ENCODE assay signal across 30 cellular contexts in the genomic region with DNA sequence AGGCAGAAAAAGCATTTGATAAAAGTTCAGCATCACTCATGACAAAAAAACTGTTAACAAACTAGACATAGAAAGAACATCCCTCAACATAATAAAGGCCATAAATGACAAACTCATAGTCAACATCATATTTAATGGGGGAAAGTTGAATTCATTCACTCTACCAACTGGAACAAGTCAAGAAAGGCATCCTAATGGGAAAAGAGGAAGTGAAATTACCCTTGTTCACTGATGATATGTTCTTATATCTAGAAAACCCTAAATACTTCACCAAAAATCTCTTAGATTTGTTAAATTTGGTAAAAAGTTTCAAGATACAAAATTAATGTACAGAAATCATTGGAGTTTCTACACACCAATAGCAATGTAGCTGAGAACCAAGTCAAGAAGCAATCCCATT. TPM values are rescaled to one million over a fixed set of nuclear protein-coding genes. Genes with fewer than 3 reads are reported as not detected.
"Had no signal": no experiment of that assay in that cellular context is flagged by ENCODE, and none has a peak within 500 bp of the region (broad histone marks: within the 10 kb centered on the region; RNA-seq: fewer than 3 reads in every experiment).

No MANE protein-coding gene starts in this region.

- H2AFZ ChIP-seq: hepatocyte had no signal

- H3K79me2 ChIP-seq: hepatocyte had no signal

- H3K4me2 ChIP-seq: hepatocyte had no signal

- H3K4me1 ChIP-seq: ascending aorta, breast epithelium, foreskin keratinocyte, gastroesophageal sphincter, heart right ventricle had no signal

- H3K27ac ChIP-seq: ascending aorta, breast epithelium, cardiac muscle cell, coronary artery, esophagus muscularis mucosa, foreskin keratinocyte, gastroesophageal sphincter, heart right ventricle, hepatocyte had no signal

- H3K36me3 ChIP-seq: ascending aorta, breast epithelium, cardiac muscle cell, esophagus muscularis mucosa, gastroesophageal sphincter, heart right ventricle had no signal

- DNase-seq: activated CD4-positive, alpha-beta memory T cell treated with anti-CD3 and anti-CD28 coated beads, Interleukin-2, amount 10 ng/mL, durations not matched to agents 7 days and 5 days; activated CD4-positive, alpha-beta T cell treated with anti-CD3 and anti-CD28 coated beads for 36 hours; activated CD4-positive, CD25-positive, alpha-beta regulatory T cell; activated CD4-positive, CD25-positive, alpha-beta regulatory T cell treated with anti-CD3 and anti-CD28 coated beads, Interleukin-2, amount 50 U/mL, for 72 hours; activated CD8-positive, alpha-beta memory T cell treated with anti-CD3 and anti-CD28 coated beads, Interleukin-2, amount 50 U/mL, for 48 hours; activated gamma-delta T cell; activated naive CD4-positive, alpha-beta T cell; activated naive CD4-positive, alpha-beta T cell treated with anti-CD3 and anti-CD28 coated beads, Interleukin-2, amount 10 ng/mL, durations not matched to agents 7 days and 5 days; activated naive CD8-positive, alpha-beta T cell treated with anti-CD3 and anti-CD28 coated beads, Interleukin-2, amount 10 ng/mL, durations not matched to agents 7 days and 5 days; activated T-cell treated with anti-CD3 and anti-CD28 coated beads for 4 hours; activated T-cell treated with anti-CD3 and anti-CD28 coated beads, Interleukin-2, amount 50 U/mL, for 24 hours; activated T-cell treated with anti-CD3 and anti-CD28 coated beads, Interleukin-2, amount 50 U/mL, for 72 hours; effector CD4-positive, alpha-beta T cell; effector memory CD8-positive, alpha-beta T cell; erythroblast; foreskin keratinocyte; heart right ventricle; T-helper 17 cell; T1000 had no signal

- H3K27me3 ChIP-seq: ascending aorta, cardiac muscle cell, foreskin keratinocyte, hepatocyte had no signal

- ATAC-seq: activated CD4-positive, alpha-beta T cell treated with anti-CD3 and anti-CD28 coated beads for 36 hours; activated naive CD4-positive, alpha-beta T cell treated with anti-CD3 and anti-CD28 coated beads, Interleukin-2, amount 50 U/mL, for 72 hours; activated T-cell treated with anti-CD3 and anti-CD28 coated beads, Interleukin-2, amount 50 U/mL, for 72 hours; effector memory CD8-positive, alpha-beta T cell; foreskin keratinocyte; gastroesophageal sphincter; T-helper 17 cell had no signal

- H3K4me3 ChIP-seq: ascending aorta, breast epithelium, cardiac muscle cell, coronary artery, esophagus muscularis mucosa, gastroesophageal sphincter, heart right ventricle, hepatocyte had no signal

- H3K9me3 ChIP-seq: ascending aorta, esophagus muscularis mucosa had no signal

RNA-seq across cellular contexts. Expression of gene GGTLC1, which starts 48.9 kb away (rescaled TPM):
- total RNA-seq: activated CD4-positive, alpha-beta memory T cell treated with anti-CD3 and anti-CD28 coated beads, Interleukin-2, amount 10 ng/mL, durations not matched to agents 7 days and 5 days; activated CD4-positive, alpha-beta T cell treated with anti-CD3 and anti-CD28 coated beads for 36 hours; activated CD4-positive, alpha-beta T cell treated with anti-CD3 and anti-CD28 coated beads, Interleukin-2, amount 10 ng/mL, durations not matched to agents 24 days and 14 days; activated naive CD4-positive, alpha-beta T cell treated with anti-CD3 and anti-CD28 coated beads, Interleukin-2, amount 50 U/mL, for 72 hours; activated naive CD8-positive, alpha-beta T cell treated with anti-CD3 and anti-CD28 coated beads, Interleukin-2, amount 10 ng/mL, durations not matched to agents 7 days and 5 days; activated T-cell treated with anti-CD3 and anti-CD28 coated beads, Interleukin-2, amount 50 U/mL, for 72 hours; ascending aorta; breast epithelium; cardiac muscle cell; cerebellum; esophagus muscularis mucosa; foreskin keratinocyte; gastroesophageal sphincter; glomerular endothelial cell; heart right ventricle; hepatocyte; T-helper 17 cell had no signal
- polyA plus RNA-seq: cardiac muscle cell, foreskin keratinocyte, heart right ventricle, hepatocyte had no signal
